In the genomic region with DNA sequence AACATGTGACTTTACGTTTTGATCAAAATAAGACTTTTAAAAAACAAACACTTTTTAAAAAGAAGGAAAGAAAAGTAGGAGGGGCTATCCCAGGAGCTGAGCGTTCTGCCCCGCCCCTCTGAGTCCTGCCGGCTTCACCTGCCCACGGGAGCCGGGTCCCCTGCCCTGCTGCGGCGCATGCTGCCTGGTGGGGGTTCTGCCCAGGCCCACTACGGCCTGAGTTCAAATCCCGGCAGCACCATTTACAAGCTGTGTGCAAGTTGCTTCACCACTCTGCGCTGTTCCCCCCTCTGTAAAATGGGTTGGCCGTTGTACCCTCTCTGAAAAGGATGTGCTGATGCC, we compare ENCODE assay signal across 8 cellular contexts. TPM values are rescaled to one million over a fixed set of nuclear protein-coding genes. Genes with fewer than 3 reads are reported as not detected.
DNase-seq lines count a peak whose midpoint lies in the region; ATAC-seq lines count a peak whose summit lies in the region.

No MANE protein-coding gene starts in this region.

- H3K4me1 ChIP-seq in ACC112 (ENCODE audit: control insufficient read depth, insufficient read depth, low read length, unreplicated experiment) (peaks cover 41% of the 10 kb centered on the region), mucosa of stomach (ENCODE audit: control insufficient read depth, insufficient read depth, low read length) (peaks cover 84% of the 10 kb centered on the region)

- H3K4me3 Mint-ChIP-seq in IgD-negative memory B cell = peak overlapping the region; percentile 54 to 89 (median 84)
- H3K4me3 Mint-ChIP-seq in effector memory CD8-positive, alpha-beta T cell = peak overlapping the region; percentile 26 to 75

- H3K27me3 Mint-ChIP-seq in IgD-negative memory B cell = peaks cover 3% of the 10 kb centered on the region
- peaks cover 32 to 38% of the 10 kb centered on the region in 2 donors for H3K27me3 Mint-ChIP-seq in effector memory CD8-positive, alpha-beta T cell

- no peak for ATAC-seq in effector memory CD8-positive, alpha-beta T cell (replicated peaks)
- ATAC-seq in GM19351 (IDR thresholded peaks at IDR 0.05; ENCODE audit: unreplicated experiment) = no peak

- no peaks in the 10 kb centered on the region for H3K36me3 Mint-ChIP-seq in IgD-negative memory B cell
- peaks cover 5% of the 10 kb centered on the region for H3K36me3 Mint-ChIP-seq in effector memory CD8-positive, alpha-beta T cell (ENCODE audit: insufficient read depth)

- no peak for DNase-seq in effector memory CD8-positive, alpha-beta T cell
- DNase-seq in MV-4-11 (lab: John Stamatoyannopoulos, UW) (no peak), NCI-H82 treated with DMSO at 0.1 percent for 48 hours (lab: John Stamatoyannopoulos, UW; ENCODE audit: unreplicated experiment) (no peak), SK-N-DZ (ENCODE audit: low spot score) (no peak)

- peaks cover 10% of the 10 kb centered on the region for H3K79me2 ChIP-seq in ACC112 (ENCODE audit: control insufficient read depth, insufficient read depth, low read length, unreplicated experiment)

- peaks cover 19 to 31% (median 24%) of the 10 kb centered on the region in 3 donors for H3K4me1 Mint-ChIP-seq in IgD-negative memory B cell
- H3K4me1 Mint-ChIP-seq in effector memory CD8-positive, alpha-beta T cell (ENCODE audit: low read depth in 2 of 2) = peaks cover 9% of the 10 kb centered on the region in 2 donors

- H2AFZ ChIP-seq in ACC112 (ENCODE audit: low read length, unreplicated experiment) = peak overlapping the region; percentile 66

- H3K9me3 Mint-ChIP-seq in IgD-negative memory B cell = no peaks in the 10 kb centered on the region
- H3K9me3 Mint-ChIP-seq in effector memory CD8-positive, alpha-beta T cell = no peaks in the 10 kb centered on the region

- H3K36me3 ChIP-seq in ACC112 (ENCODE audit: insufficient read depth, low read length) (peaks cover 11% of the 10 kb centered on the region; the same call in 1 of the 2 replicates), mucosa of stomach (ENCODE audit: control insufficient read depth, insufficient read depth, low read length) (peaks cover 29% of the 10 kb centered on the region)

- peak overlapping the region; percentile 50 to 91 (median 91) for H3K27ac Mint-ChIP-seq in IgD-negative memory B cell
- H3K27ac Mint-ChIP-seq in effector memory CD8-positive, alpha-beta T cell = no peak overlapping the region

- H3K9me3 ChIP-seq in mucosa of stomach (ENCODE audit: control insufficient read depth, low read length) = no peaks in the 10 kb centered on the region

- H3K9ac ChIP-seq in mucosa of stomach (ENCODE audit: low read length) = peak overlapping the region; percentile 60

- peak overlapping the region; percentile 46 for H3K27ac ChIP-seq in ACC112 (ENCODE audit: low read depth, low read length)

- no peaks in the 10 kb centered on the region for H3K27me3 ChIP-seq in ACC112 (ENCODE audit: insufficient read depth, low read length)
- H3K27me3 ChIP-seq in mucosa of stomach (ENCODE audit: control insufficient read depth, insufficient read depth, low read length) = no peaks in the 10 kb centered on the region

- peak overlapping the region; percentile 81 for H3K4me3 ChIP-seq in ACC112 (ENCODE audit: low read depth, low read length)
- no peak overlapping the region for H3K4me3 ChIP-seq in mucosa of stomach (ENCODE audit: low read length)

RNA-seq across cellular contexts. Expression of gene GSN, which starts 31.1 kb away (rescaled TPM):
- polyA plus RNA-seq in IgD-negative memory B cell = 69.4 TPM
- polyA plus RNA-seq in SK-N-DZ (2014; cell fraction: cytosol; rRNA removed) = 0.10 and 1.2 TPM in 2 replicates
- 0.72 and 2.9 TPM in 2 replicates for polyA plus RNA-seq in SK-N-DZ (2014; cell fraction: nucleus; rRNA removed)

Comparison
In these comparisons a context has a peak if more than half of its experiments do, and no peak if none do; other contexts are left out.
1. H3K27ac Mint-ChIP-seq: peak in IgD-negative memory B cell (3 of 3); none in effector memory CD8-positive, alpha-beta T cell (0 of 2).